In genomic region chr10:132891994-132892393, GRCh38 we compare ENCODE assay signal across 21 cellular contexts. TPM values are rescaled to one million over a fixed set of nuclear protein-coding genes. Genes with fewer than 3 reads are reported as not detected.
DNase-seq lines count a peak whose midpoint lies in the region; ATAC-seq and TF ChIP-seq lines count a peak whose summit lies in the region.
"Had no signal": no experiment of that assay in that cellular context is flagged by ENCODE, and none has a peak within 500 bp of the region (broad histone marks: within the 10 kb centered on the region; RNA-seq: fewer than 3 reads in every experiment).

No MANE protein-coding gene starts in this region.

- 50% methylated on average over 11 of the region's 12 CpGs; no CpG with 5 or more reads in 1 of the 2 experiments for WGBS in IMR-90 (ENCODE audit: extremely low coverage in 2 of 2, insufficient read length in 1 of 2), 2 experiments
- 81 to 83% methylated on average over 12 of the region's 12 CpGs for WGBS in mesodermal cell (ENCODE audit: insufficient coverage in 2 of 2), 2 experiments

- POLR2A ChIA-PET in AG04449 (lab: Yijun Ruan, JAX) (no interaction called here), IMR-90 (lab: Charles Lee; ENCODE audit: unreplicated experiment) (no interaction called here)

- peak overlapping the region; percentile 28 for H2AK9ac ChIP-seq in IMR-90 (replicated peaks; ENCODE audit: low read depth, low read length, poor library complexity)

- H3K9me1 ChIP-seq in IMR-90 (ENCODE audit: insufficient read depth, low read length) = no peaks in the 10 kb centered on the region

- H3K4me3 Mint-ChIP-seq in activated naive CD8-positive, alpha-beta T cell treated with anti-CD3 and anti-CD28 coated beads for 36 hours = no peak overlapping the region
- H3K4me3 Mint-ChIP-seq: activated T-helper 17 cell treated with anti-CD3 and anti-CD28 coated beads, Interleukin-2, amount 50 U/mL, for 72 hours; neural progenitor cell had no signal

- H3K4me1 ChIP-seq in IMR-90 (ENCODE audit: control insufficient read depth, insufficient read depth, low read length) = no peaks in the 10 kb centered on the region
- no peaks in the 10 kb centered on the region for H3K4me1 ChIP-seq in mesodermal cell (ENCODE audit: control insufficient read depth, insufficient read depth, low read length, poor library complexity, severe bottlenecking)
- H3K4me1 ChIP-seq: Caco-2, neural progenitor cell had no signal

- no peak overlapping the region for H3K9ac ChIP-seq in IMR-90 (ENCODE audit: low read depth, low read length)
- H3K9ac ChIP-seq: neural progenitor cell had no signal

- no peak overlapping the region for H2BK5ac ChIP-seq in IMR-90 (ENCODE audit: low read depth, low read length, poor library complexity, severe bottlenecking)

- ATAC-seq in IMR-90 (ENCODE audit: low read depth) (peak; percentile 57), GM21723 (IDR thresholded peaks at IDR 0.05; ENCODE audit: unreplicated experiment) (no peak)
- ATAC-seq: activated CD4-positive, CD25-positive, alpha-beta regulatory T cell treated with anti-CD3 and anti-CD28 coated beads, Interleukin-2, amount 50 U/mL, for 24 hours; activated T-helper 17 cell treated with anti-CD3 and anti-CD28 coated beads, Interleukin-2, amount 50 U/mL, for 72 hours had no signal

- H3K14ac ChIP-seq in IMR-90 (replicated peaks; ENCODE audit: low read depth, low read length) = no peak overlapping the region

- H3K79me1 ChIP-seq in IMR-90 (ENCODE audit: low read depth in 1 of 2, low read length in 2 of 2) = no peaks in the 10 kb centered on the region

- no peak overlapping the region for H2AK5ac ChIP-seq in IMR-90 (ENCODE audit: low read depth, low read length)

- H3K4ac ChIP-seq in IMR-90 (ENCODE audit: low read depth, low read length) = no peak overlapping the region

- H3K9me3 ChIP-seq in IMR-90 (ENCODE audit: control insufficient read depth, insufficient read depth, low read length) (no peaks in the 10 kb centered on the region), mesodermal cell (ENCODE audit: control insufficient read depth, low read length) (no peaks in the 10 kb centered on the region)

- H2BK15ac ChIP-seq in IMR-90 (ENCODE audit: low read depth, low read length) = no peak overlapping the region

- H3K18ac ChIP-seq in IMR-90 (ENCODE audit: low read depth, low read length) = no peak overlapping the region

- DNase-seq in AG04449 (ENCODE audit: low read depth, low spot score) (peak; percentile 24), IMR-90 (peak; percentile 60), foreskin fibroblast (peak; percentile 28 to 45), NCI-H524 treated with DMSO at 0.1 percent for 48 hours (lab: John Stamatoyannopoulos, UW) (no peak), AG20443 (ENCODE audit: low spot score) (no peak)
- no peak for DNase-seq in activated naive CD8-positive, alpha-beta T cell treated with anti-CD3 and anti-CD28 coated beads for 36 hours
- DNase-seq: activated CD8-positive, alpha-beta memory T cell treated with anti-CD3 and anti-CD28 coated beads for 24 hours; amygdala; Caco-2; KBM-7; midbrain; NCI-H1048; NCI-H524; stimulated activated CD4-positive, alpha-beta T cell treated with anti-CD3 and anti-CD28 coated beads, Interleukin-15, amount 100 ng/mL, for 24 hours; stimulated activated naive CD4-positive, alpha-beta T cell treated with Interleukin-2 at 50 U/mL for 16 hours had no signal

- in situ Hi-C loops in IMR-90 (cut with MboI; ENCODE audit: low sequenced_read_pairs) = no loop called here

- no peak overlapping the region for H3K4me3 ChIP-seq in AG04449 (ENCODE audit: low read depth, low read length)
- no peak overlapping the region for H3K4me3 ChIP-seq in IMR-90 (ENCODE audit: insufficient read depth, low read depth, low read length)
- no peak overlapping the region for H3K4me3 ChIP-seq in foreskin fibroblast (ENCODE audit: low read depth in 1 of 2, low read length in 2 of 2)
- no peak overlapping the region for H3K4me3 ChIP-seq in mesodermal cell (ENCODE audit: extremely low read depth, insufficient read depth, low read length, poor library complexity, severe bottlenecking)
- H3K4me3 ChIP-seq: neural progenitor cell had no signal

- CTCF ChIA-PET in AG04449 (lab: Yijun Ruan, JAX) (no interaction called here), IMR-90 (lab: Yijun Ruan, JAX) (no interaction called here)

- peaks cover 44% of the 10 kb centered on the region for H3K27me3 Mint-ChIP-seq in activated naive CD8-positive, alpha-beta T cell treated with anti-CD3 and anti-CD28 coated beads for 36 hours

- TF ChIP-seq RAD21 in IMR-90 (IDR thresholded peaks at IDR 0.05; ENCODE audit: low read length) = no peak

- no peaks in the 10 kb centered on the region for H4K20me1 ChIP-seq in IMR-90 (ENCODE audit: insufficient read depth, low read length)

- no peak overlapping the region for H2AFZ ChIP-seq in IMR-90 (replicated peaks; ENCODE audit: low read length, poor library complexity)
- H2AFZ ChIP-seq: neural progenitor cell had no signal

- H3K4me1 Mint-ChIP-seq in activated naive CD8-positive, alpha-beta T cell treated with anti-CD3 and anti-CD28 coated beads for 36 hours = peaks cover 4% of the 10 kb centered on the region
- H3K4me1 Mint-ChIP-seq: activated T-helper 17 cell treated with anti-CD3 and anti-CD28 coated beads, Interleukin-2, amount 50 U/mL, for 72 hours had no signal

- H3K36me3 Mint-ChIP-seq in activated naive CD8-positive, alpha-beta T cell treated with anti-CD3 and anti-CD28 coated beads for 36 hours = no peaks in the 10 kb centered on the region
- H3K36me3 Mint-ChIP-seq: neural progenitor cell had no signal

- dilution Hi-C loops in IMR-90 (cut with HindIII; ENCODE audit: low sequenced_read_pairs, unreplicated experiment) = no loop called here

- no TSS peak for BruUV-seq in IMR-90 (replicated peaks; lab: Mats Ljungman, UMichigan)

- no peak for TF ChIP-seq POLR2A in IMR-90 (IDR thresholded peaks at IDR 0.05; ENCODE audit: low read depth, low read length)

- H3K27ac Mint-ChIP-seq in activated naive CD8-positive, alpha-beta T cell treated with anti-CD3 and anti-CD28 coated beads for 36 hours = no peak overlapping the region
- H3K27ac Mint-ChIP-seq: activated T-helper 17 cell treated with anti-CD3 and anti-CD28 coated beads, Interleukin-2, amount 50 U/mL, for 72 hours; neural progenitor cell had no signal

- no peak overlapping the region for H3K23ac ChIP-seq in IMR-90 (ENCODE audit: low read depth, low read length)

- intact Hi-C loops in IMR-90 (cut with micrococcal nuclease) = no loop called here

- H3K9me3 Mint-ChIP-seq in activated naive CD8-positive, alpha-beta T cell treated with anti-CD3 and anti-CD28 coated beads for 36 hours = no peaks in the 10 kb centered on the region
- H3K9me3 Mint-ChIP-seq: activated T-helper 17 cell treated with anti-CD3 and anti-CD28 coated beads, Interleukin-2, amount 50 U/mL, for 72 hours had no signal

- no peak overlapping the region for H2BK120ac ChIP-seq in IMR-90 (ENCODE audit: low read depth, low read length)

- H3K27ac ChIP-seq in IMR-90 (ENCODE audit: insufficient read depth, low read length) (no peak overlapping the region), mesodermal cell (ENCODE audit: low read depth, low read length, severe bottlenecking) (peak overlapping the region; percentile 69)
- H3K27ac ChIP-seq: neural progenitor cell had no signal

- H3K36me3 ChIP-seq in IMR-90 (ENCODE audit: control insufficient read depth, insufficient read depth, low read length) (no peaks in the 10 kb centered on the region), mesodermal cell (ENCODE audit: control insufficient read depth, insufficient read depth, low read length) (no peaks in the 10 kb centered on the region)
- H3K36me3 ChIP-seq: neural progenitor cell had no signal

- no peak overlapping the region for H4K91ac ChIP-seq in IMR-90 (ENCODE audit: insufficient read depth, low read depth, low read length)

- H3K27me3 ChIP-seq in IMR-90 (ENCODE audit: control insufficient read depth, insufficient read depth, low read length) = peaks cover 31% of the 10 kb centered on the region
- H3K27me3 ChIP-seq: neural progenitor cell had no signal

- no peak for TF ChIP-seq CTCF in AG04449 (IDR thresholded peaks at IDR 0.05; ENCODE audit: insufficient read depth, low read length, missing control alignments)
- TF ChIP-seq CTCF in IMR-90 (conservative IDR thresholded peaks at IDR 0.05; ENCODE audit: low read depth, low read length) = no peak
- TF ChIP-seq CTCF in foreskin fibroblast (IDR thresholded peaks at IDR 0.05; ENCODE audit: low read depth, low read length) = no peak

- no peak overlapping the region for H3K4me2 ChIP-seq in IMR-90 (ENCODE audit: low read depth, low read length)
- H3K4me2 ChIP-seq: neural progenitor cell had no signal

- H4K5ac ChIP-seq in IMR-90 (ENCODE audit: low read depth, low read length) = no peak overlapping the region

- no peak overlapping the region for H3K56ac ChIP-seq in IMR-90 (ENCODE audit: extremely low read depth, insufficient read depth, low read length)

- no peak overlapping the region for H2BK20ac ChIP-seq in IMR-90 (ENCODE audit: low read depth, low read length)

- H4K8ac ChIP-seq in IMR-90 (ENCODE audit: low read depth in 2 of 2, low read length in 2 of 2) = no peak overlapping the region

TF ChIP-seq in IMR-90, 13 proteins besides CTCF, POLR2A, EP300 and RAD21 (continues in another document):
- TF ChIP-seq RFX5 (IDR thresholded peaks at IDR 0.05; ENCODE audit: low read depth, low read length) (no peak), CHD1 (IDR thresholded peaks at IDR 0.05; ENCODE audit: low read depth, low read length) (no peak), FOS (IDR thresholded peaks at IDR 0.05; ENCODE audit: low read depth, low read length) (no peak), MAFK (IDR thresholded peaks at IDR 0.05; ENCODE audit: low read depth, low read length) (no peak; the same call in 1 of the 2 replicates), NFE2L2 (IDR thresholded peaks at IDR 0.05; ENCODE audit: low read depth, low read length) (no peak), MXI1 (IDR thresholded peaks at IDR 0.05; ENCODE audit: borderline replicate concordance, low read depth, low read length) (no peak)
- TF ChIP-seq, protein P1, sequence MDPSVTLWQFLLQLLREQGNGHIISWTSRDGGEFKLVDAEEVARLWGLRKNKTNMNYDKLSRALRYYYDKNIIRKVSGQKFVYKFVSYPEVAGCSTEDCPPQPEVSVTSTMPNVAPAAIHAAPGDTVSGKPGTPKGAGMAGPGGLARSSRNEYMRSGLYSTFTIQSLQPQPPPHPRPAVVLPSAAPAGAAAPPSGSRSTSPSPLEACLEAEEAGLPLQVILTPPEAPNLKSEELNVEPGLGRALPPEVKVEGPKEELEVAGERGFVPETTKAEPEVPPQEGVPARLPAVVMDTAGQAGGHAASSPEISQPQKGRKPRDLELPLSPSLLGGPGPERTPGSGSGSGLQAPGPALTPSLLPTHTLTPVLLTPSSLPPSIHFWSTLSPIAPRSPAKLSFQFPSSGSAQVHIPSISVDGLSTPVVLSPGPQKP (IDR thresholded peaks at IDR 0.05; ENCODE audit: borderline replicate concordance, low read depth, low read length) = no peak

RNA-seq across cellular contexts. Expression of gene CFAP46, which starts 50.4 kb away (rescaled TPM):
- 1.3 and 1.7 TPM in 2 replicates for total RNA-seq in IMR-90 (2012; rRNA removed)
- polyA plus RNA-seq in IMR-90 (2012; rRNA removed) = 1.6 and 1.8 TPM in 2 replicates
- polyA plus RNA-seq in IMR-90 (2012; cell fraction: cytosol; rRNA removed) = 1.0 and 1.3 TPM in 2 replicates
- 1.0 and 1.8 TPM in 2 replicates for polyA plus RNA-seq in IMR-90 (2012; cell fraction: nucleus; rRNA removed; ENCODE audit: low replicate concordance)
- polyA plus RNA-seq in mesodermal cell (2013, experiment 1 of 2) = 3.2 TPM
- polyA plus RNA-seq in mesodermal cell (2013, experiment 2 of 2) = 2.9 TPM
- total RNA-seq in activated naive CD8-positive, alpha-beta T cell treated with anti-CD3 and anti-CD28 coated beads for 36 hours = 1 to 10 TPM; 1.1 to 1.5 TPM
- total RNA-seq: activated T-helper 17 cell treated with anti-CD3 and anti-CD28 coated beads, Interleukin-2, amount 50 U/mL, for 72 hours; Caco-2; OCI-LY7 had no signal

Comparison
In these comparisons a context has a peak if more than half of its experiments do, and no peak if none do; other contexts are left out.
1. DNase-seq: peak in AG04449 (single experiment), IMR-90 (single experiment) and foreskin fibroblast (2 of 2); none in activated naive CD8-positive, alpha-beta T cell treated with anti-CD3 and anti-CD28 coated beads for 36 hours (single experiment), NCI-H524 treated with DMSO at 0.1 percent for 48 hours (single experiment) and AG20443 (single experiment).